ENCODE assay signal across 1 cellular context in the genomic region with DNA sequence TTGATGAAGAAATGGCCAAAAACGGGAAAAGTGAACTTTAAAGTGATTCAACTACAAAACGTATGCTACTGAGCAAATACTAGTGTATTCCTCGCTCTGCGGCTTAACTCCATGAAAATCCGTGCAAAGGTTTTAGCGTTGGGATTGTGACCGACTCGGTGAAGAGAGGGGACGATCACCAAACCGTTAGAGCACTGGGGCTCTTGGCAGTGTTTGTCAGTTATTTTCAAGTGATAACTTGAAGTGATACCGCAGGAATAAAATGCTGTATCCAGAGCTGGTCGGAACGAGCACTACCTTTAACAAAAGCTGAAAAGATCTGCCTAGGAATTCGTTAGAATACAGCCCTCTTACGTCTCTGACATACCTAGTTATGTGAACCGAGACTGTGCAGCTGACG.
A peak's percentile ranks its signal among the peaks of the same experiment; 100 is the strongest.
TF ChIP-seq lines count a peak whose summit lies in the region.

No MANE protein-coding gene starts in this region.

TF ChIP-seq in HepG2, 621 proteins besides CTCF, POLR2A, EP300 and RAD21:
- TF ChIP-seq, protein P1, sequence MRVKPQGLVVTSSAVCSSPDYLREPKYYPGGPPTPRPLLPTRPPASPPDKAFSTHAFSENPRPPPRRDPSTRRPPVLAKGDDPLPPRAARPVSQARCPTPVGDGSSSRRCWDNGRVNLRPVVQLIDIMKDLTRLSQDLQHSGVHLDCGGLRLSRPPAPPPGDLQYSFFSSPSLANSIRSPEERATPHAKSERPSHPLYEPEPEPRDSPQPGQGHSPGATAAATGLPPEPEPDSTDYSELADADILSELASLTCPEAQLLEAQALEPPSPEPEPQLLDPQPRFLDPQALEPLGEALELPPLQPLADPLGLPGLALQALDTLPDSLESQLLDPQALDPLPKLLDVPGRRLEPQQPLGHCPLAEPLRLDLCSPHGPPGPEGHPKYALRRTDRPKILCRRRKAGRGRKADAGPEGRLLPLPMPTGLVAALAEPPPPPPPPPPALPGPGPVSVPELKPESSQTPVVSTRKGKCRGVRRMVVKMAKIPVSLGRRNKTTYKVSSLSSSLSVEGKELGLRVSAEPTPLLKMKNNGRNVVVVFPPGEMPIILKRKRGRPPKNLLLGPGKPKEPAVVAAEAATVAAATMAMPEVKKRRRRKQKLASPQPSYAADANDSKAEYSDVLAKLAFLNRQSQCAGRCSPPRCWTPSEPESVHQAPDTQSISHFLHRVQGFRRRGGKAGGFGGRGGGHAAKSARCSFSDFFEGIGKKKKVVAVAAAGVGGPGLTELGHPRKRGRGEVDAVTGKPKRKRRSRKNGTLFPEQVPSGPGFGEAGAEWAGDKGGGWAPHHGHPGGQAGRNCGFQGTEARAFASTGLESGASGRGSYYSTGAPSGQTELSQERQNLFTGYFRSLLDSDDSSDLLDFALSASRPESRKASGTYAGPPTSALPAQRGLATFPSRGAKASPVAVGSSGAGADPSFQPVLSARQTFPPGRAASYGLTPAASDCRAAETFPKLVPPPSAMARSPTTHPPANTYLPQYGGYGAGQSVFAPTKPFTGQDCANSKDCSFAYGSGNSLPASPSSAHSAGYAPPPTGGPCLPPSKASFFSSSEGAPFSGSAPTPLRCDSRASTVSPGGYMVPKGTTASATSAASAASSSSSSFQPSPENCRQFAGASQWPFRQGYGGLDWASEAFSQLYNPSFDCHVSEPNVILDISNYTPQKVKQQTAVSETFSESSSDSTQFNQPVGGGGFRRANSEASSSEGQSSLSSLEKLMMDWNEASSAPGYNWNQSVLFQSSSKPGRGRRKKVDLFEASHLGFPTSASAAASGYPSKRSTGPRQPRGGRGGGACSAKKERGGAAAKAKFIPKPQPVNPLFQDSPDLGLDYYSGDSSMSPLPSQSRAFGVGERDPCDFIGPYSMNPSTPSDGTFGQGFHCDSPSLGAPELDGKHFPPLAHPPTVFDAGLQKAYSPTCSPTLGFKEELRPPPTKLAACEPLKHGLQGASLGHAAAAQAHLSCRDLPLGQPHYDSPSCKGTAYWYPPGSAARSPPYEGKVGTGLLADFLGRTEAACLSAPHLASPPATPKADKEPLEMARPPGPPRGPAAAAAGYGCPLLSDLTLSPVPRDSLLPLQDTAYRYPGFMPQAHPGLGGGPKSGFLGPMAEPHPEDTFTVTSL (CRISPR knock-in tag; IDR thresholded peaks at IDR 0.05; ENCODE audit: borderline replicate concordance): 0 out of 2 replicates have a peak, but pooled peaks have one; percentile 7
- TF ChIP-seq FOXJ3 (CRISPR knock-in tag; IDR thresholded peaks at IDR 0.05; ENCODE audit: borderline replicate concordance): 0 out of 2 replicates have a peak, but pooled peaks have one; percentile 2
- TF ChIP-seq ARID2 (CRISPR knock-in tag; IDR thresholded peaks at IDR 0.05; ENCODE audit: borderline replicate concordance): 0 out of 2 replicates have a peak, but pooled peaks have one; percentile 2
- peak; percentile 30; the same call in 1 of the 2 replicates for TF ChIP-seq NR2F6 (IDR thresholded peaks at IDR 0.05)
- no peak for TF ChIP-seq NR2F6 (CRISPR knock-in tag; IDR thresholded peaks at IDR 0.05)
- peak; percentile 6; the same call in 1 of the 2 replicates for TF ChIP-seq ZFP41 (CRISPR knock-in tag; IDR thresholded peaks at IDR 0.05; ENCODE audit: borderline replicate concordance)
- TF ChIP-seq KDM2A (CRISPR knock-in tag; IDR thresholded peaks at IDR 0.05; ENCODE audit: borderline replicate concordance, low read depth): no peak
- TF ChIP-seq FOXC1 (CRISPR knock-in tag; IDR thresholded peaks at IDR 0.05; ENCODE audit: borderline replicate concordance): no peak
- peak; percentile 81; the same call in 1 of the 2 replicates for TF ChIP-seq NFIC (IDR thresholded peaks at IDR 0.05; ENCODE audit: low read length)
- TF ChIP-seq ZNF567 (CRISPR knock-in tag; IDR thresholded peaks at IDR 0.05; ENCODE audit: borderline replicate concordance): 0 out of 2 replicates have a peak, but pooled peaks have one; percentile 16
- no peak for TF ChIP-seq ZNF451 (CRISPR knock-in tag; IDR thresholded peaks at IDR 0.05)
- peak; percentile 19; the same call in 1 of the 2 replicates for TF ChIP-seq ZSCAN30 (CRISPR knock-in tag; IDR thresholded peaks at IDR 0.05)
- TF ChIP-seq CAMTA2 (CRISPR knock-in tag; IDR thresholded peaks at IDR 0.05; ENCODE audit: borderline replicate concordance): no peak
- TF ChIP-seq ZNF383 (CRISPR knock-in tag; IDR thresholded peaks at IDR 0.05; ENCODE audit: borderline replicate concordance): 0 out of 2 replicates have a peak, but pooled peaks have one; percentile 27
- peak; percentile 4; the same call in 1 of the 2 replicates for TF ChIP-seq POLR2AphosphoS5 (IDR thresholded peaks at IDR 0.05; ENCODE audit: low read depth, low read length)
- TF ChIP-seq ZNF3 (CRISPR knock-in tag; IDR thresholded peaks at IDR 0.05): 0 out of 2 replicates have a peak, but pooled peaks have one; percentile 14
- TF ChIP-seq, protein P2, sequence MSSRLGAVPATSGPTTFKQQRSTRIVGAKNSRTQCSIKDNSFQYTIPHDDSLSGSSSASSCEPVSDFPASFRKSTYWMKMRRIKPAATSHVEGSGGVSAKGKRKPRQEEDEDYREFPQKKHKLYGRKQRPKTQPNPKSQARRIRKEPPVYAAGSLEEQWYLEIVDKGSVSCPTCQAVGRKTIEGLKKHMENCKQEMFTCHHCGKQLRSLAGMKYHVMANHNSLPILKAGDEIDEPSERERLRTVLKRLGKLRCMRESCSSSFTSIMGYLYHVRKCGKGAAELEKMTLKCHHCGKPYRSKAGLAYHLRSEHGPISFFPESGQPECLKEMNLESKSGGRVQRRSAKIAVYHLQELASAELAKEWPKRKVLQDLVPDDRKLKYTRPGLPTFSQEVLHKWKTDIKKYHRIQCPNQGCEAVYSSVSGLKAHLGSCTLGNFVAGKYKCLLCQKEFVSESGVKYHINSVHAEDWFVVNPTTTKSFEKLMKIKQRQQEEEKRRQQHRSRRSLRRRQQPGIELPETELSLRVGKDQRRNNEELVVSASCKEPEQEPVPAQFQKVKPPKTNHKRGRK (CRISPR knock-in tag; IDR thresholded peaks at IDR 0.05): peak; percentile 63; the same call in 1 of the 2 replicates
- TF ChIP-seq, protein P3, sequence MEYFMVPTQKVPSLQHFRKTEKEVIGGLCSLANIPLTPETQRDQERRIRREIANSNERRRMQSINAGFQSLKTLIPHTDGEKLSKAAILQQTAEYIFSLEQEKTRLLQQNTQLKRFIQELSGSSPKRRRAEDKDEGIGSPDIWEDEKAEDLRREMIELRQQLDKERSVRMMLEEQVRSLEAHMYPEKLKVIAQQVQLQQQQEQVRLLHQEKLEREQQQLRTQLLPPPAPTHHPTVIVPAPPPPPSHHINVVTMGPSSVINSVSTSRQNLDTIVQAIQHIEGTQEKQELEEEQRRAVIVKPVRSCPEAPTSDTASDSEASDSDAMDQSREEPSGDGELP (IDR thresholded peaks at IDR 0.05; ENCODE audit: borderline replicate concordance, low read depth): peak; percentile 31; the same call in 1 of the 2 replicates
